Comparison of ENCODE assay signal across 13 cellular contexts in the genomic region with DNA sequence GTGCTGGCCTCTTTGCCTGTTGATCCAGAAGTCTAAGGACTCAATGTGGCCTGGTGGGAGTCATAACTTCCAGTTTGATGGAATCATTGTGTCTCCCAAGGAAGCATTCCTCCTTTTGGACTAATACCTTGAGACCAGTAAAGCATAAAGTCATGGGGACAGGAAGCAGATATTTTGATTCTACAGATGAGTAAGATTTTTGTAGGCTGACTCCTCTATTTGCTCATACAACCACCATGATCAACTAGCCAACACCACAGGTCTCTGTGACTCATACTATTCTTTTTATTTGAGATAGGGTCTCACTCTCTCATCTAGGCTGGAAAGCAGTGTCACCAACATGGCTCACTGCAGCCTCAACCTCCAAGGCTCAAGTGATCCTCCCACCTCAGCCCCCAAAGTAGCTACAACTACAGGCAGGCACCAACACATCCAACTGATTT. TPM values are rescaled to one million over a fixed set of nuclear protein-coding genes. Genes with fewer than 3 reads are reported as not detected.
DNase-seq lines count a peak whose midpoint lies in the region; ATAC-seq lines count a peak whose summit lies in the region.
"Had no signal": no experiment of that assay in that cellular context is flagged by ENCODE, and none has a peak within 500 bp of the region (broad histone marks: within the 10 kb centered on the region; RNA-seq: fewer than 3 reads in every experiment).

No MANE protein-coding gene starts in this region.

- peak overlapping the region; percentile 87 for H3K27ac Mint-ChIP-seq in activated T-helper 2 cell treated with anti-CD3 and anti-CD28 coated beads, Interferon-gamma antibody, Interleukin-2, Interleukin-4, amounts not matched to agents 10 μg/mL and 5 μg/mL and 100 μg/mL, durations not matched to agents 14 hours and 24 hours and 36 hours
- H3K27ac Mint-ChIP-seq: activated naive CD8-positive, alpha-beta T cell treated with anti-CD3 and anti-CD28 coated beads, Interleukin-2, amount 10 ng/mL, durations not matched to agents 7 days and 5 days had no signal

- peaks cover 68% of the 10 kb centered on the region for H3K4me1 Mint-ChIP-seq in activated T-helper 2 cell treated with anti-CD3 and anti-CD28 coated beads, Interferon-gamma antibody, Interleukin-2, Interleukin-4, amounts not matched to agents 10 μg/mL and 5 μg/mL and 100 μg/mL, durations not matched to agents 14 hours and 24 hours and 36 hours (ENCODE audit: low read depth)

- H3K36me3 Mint-ChIP-seq in activated T-helper 2 cell treated with anti-CD3 and anti-CD28 coated beads, Interferon-gamma antibody, Interleukin-2, Interleukin-4, amounts not matched to agents 10 μg/mL and 5 μg/mL and 100 μg/mL, durations not matched to agents 14 hours and 24 hours and 36 hours (ENCODE audit: low read depth): peaks cover 4% of the 10 kb centered on the region
- H3K36me3 Mint-ChIP-seq: activated naive CD8-positive, alpha-beta T cell treated with anti-CD3 and anti-CD28 coated beads, Interleukin-2, amount 10 ng/mL, durations not matched to agents 7 days and 5 days had no signal

- DNase-seq in EL (peak; percentile 85), iris pigment epithelial cell (ENCODE audit: low read depth) (peak; percentile 81), NCI-H748 treated with DMSO at 0.1 percent for 48 hours (lab: John Stamatoyannopoulos, UW) (no peak), NCI-H1930 (lab: John Stamatoyannopoulos, UW) (no peak)
- DNase-seq in activated T-helper 2 cell treated with anti-CD3 and anti-CD28 coated beads, Interferon-gamma antibody, Interleukin-2, Interleukin-4, amounts not matched to agents 10 μg/mL and 5 μg/mL and 100 μg/mL, durations not matched to agents 14 hours and 24 hours and 36 hours (ENCODE audit: low spot score): no peak
- DNase-seq: activated naive CD8-positive, alpha-beta T cell treated with anti-CD3 and anti-CD28 coated beads, Interleukin-2, amount 10 ng/mL, durations not matched to agents 7 days and 5 days; KBM-7; NCI-H2171; uterus; WERI-Rb-1 had no signal

- intact Hi-C loops in activated T-helper 2 cell treated with anti-CD3 and anti-CD28 coated beads, Interferon-gamma antibody, Interleukin-2, Interleukin-4, amounts not matched to agents 10 μg/mL and 5 μg/mL and 100 μg/mL, durations not matched to agents 14 hours and 24 hours and 36 hours (cut with micrococcal nuclease): loop anchor here (1.0 to 10.0 kb wide), 3 partner anchors 330 to 427 kb away; no protein-coding TSS in a partner anchor

- H3K9me3 Mint-ChIP-seq in activated T-helper 2 cell treated with anti-CD3 and anti-CD28 coated beads, Interferon-gamma antibody, Interleukin-2, Interleukin-4, amounts not matched to agents 10 μg/mL and 5 μg/mL and 100 μg/mL, durations not matched to agents 14 hours and 24 hours and 36 hours: no peaks in the 10 kb centered on the region
- H3K9me3 Mint-ChIP-seq: activated naive CD8-positive, alpha-beta T cell treated with anti-CD3 and anti-CD28 coated beads, Interleukin-2, amount 10 ng/mL, durations not matched to agents 7 days and 5 days had no signal

- no peaks in the 10 kb centered on the region for H3K27me3 Mint-ChIP-seq in activated T-helper 2 cell treated with anti-CD3 and anti-CD28 coated beads, Interferon-gamma antibody, Interleukin-2, Interleukin-4, amounts not matched to agents 10 μg/mL and 5 μg/mL and 100 μg/mL, durations not matched to agents 14 hours and 24 hours and 36 hours (ENCODE audit: low read depth)

- H3K4me3 Mint-ChIP-seq in activated T-helper 2 cell treated with anti-CD3 and anti-CD28 coated beads, Interferon-gamma antibody, Interleukin-2, Interleukin-4, amounts not matched to agents 10 μg/mL and 5 μg/mL and 100 μg/mL, durations not matched to agents 14 hours and 24 hours and 36 hours (ENCODE audit: low read depth): peak overlapping the region; percentile 59
- H3K4me3 Mint-ChIP-seq: activated naive CD8-positive, alpha-beta T cell treated with anti-CD3 and anti-CD28 coated beads, Interleukin-2, amount 10 ng/mL, durations not matched to agents 7 days and 5 days had no signal

- peak; percentile 55 for ATAC-seq in HG02981 (IDR thresholded peaks at IDR 0.05; ENCODE audit: unreplicated experiment)
- no peak for ATAC-seq in HG03469 (IDR thresholded peaks at IDR 0.05; ENCODE audit: unreplicated experiment)
- ATAC-seq: sciatic nerve had no signal

RNA-seq across cellular contexts. Expression of gene MT2A, which starts 6.2 kb away (rescaled TPM):
- 827 and 878 TPM in 2 replicates for total RNA-seq in activated T-helper 2 cell treated with anti-CD3 and anti-CD28 coated beads, Interferon-gamma antibody, Interleukin-2, Interleukin-4, amounts not matched to agents 10 μg/mL and 5 μg/mL and 100 μg/mL, durations not matched to agents 14 hours and 24 hours and 36 hours

RNA-seq across cellular contexts. Expression of gene MT1E, which starts 11.0 kb away (rescaled TPM):
- 181 and 184 TPM in 2 replicates for total RNA-seq in activated T-helper 2 cell treated with anti-CD3 and anti-CD28 coated beads, Interferon-gamma antibody, Interleukin-2, Interleukin-4, amounts not matched to agents 10 μg/mL and 5 μg/mL and 100 μg/mL, durations not matched to agents 14 hours and 24 hours and 36 hours

RNA-seq across cellular contexts. Expression of gene MT1M, which starts 17.9 kb away (rescaled TPM):
- not detected in 2 replicates for total RNA-seq in activated T-helper 2 cell treated with anti-CD3 and anti-CD28 coated beads, Interferon-gamma antibody, Interleukin-2, Interleukin-4, amounts not matched to agents 10 μg/mL and 5 μg/mL and 100 μg/mL, durations not matched to agents 14 hours and 24 hours and 36 hours
- total RNA-seq: activated naive CD8-positive, alpha-beta T cell treated with anti-CD3 and anti-CD28 coated beads, Interleukin-2, amount 10 ng/mL, durations not matched to agents 7 days and 5 days had no signal

RNA-seq across cellular contexts. Expression of gene MT1A, which starts 23.9 kb away (rescaled TPM):
- total RNA-seq in activated T-helper 2 cell treated with anti-CD3 and anti-CD28 coated beads, Interferon-gamma antibody, Interleukin-2, Interleukin-4, amounts not matched to agents 10 μg/mL and 5 μg/mL and 100 μg/mL, durations not matched to agents 14 hours and 24 hours and 36 hours: 7.6 and 8.3 TPM in 2 replicates
- total RNA-seq: activated naive CD8-positive, alpha-beta T cell treated with anti-CD3 and anti-CD28 coated beads, Interleukin-2, amount 10 ng/mL, durations not matched to agents 7 days and 5 days had no signal

RNA-seq across cellular contexts. Expression of gene MT3, which starts 25.2 kb away (rescaled TPM):
- total RNA-seq in activated T-helper 2 cell treated with anti-CD3 and anti-CD28 coated beads, Interferon-gamma antibody, Interleukin-2, Interleukin-4, amounts not matched to agents 10 μg/mL and 5 μg/mL and 100 μg/mL, durations not matched to agents 14 hours and 24 hours and 36 hours: 7.5 and 7.9 TPM in 2 replicates
- total RNA-seq: uterus had no signal

Comparison
In these comparisons a context has a peak if more than half of its experiments do, and no peak if none do; other contexts are left out.
1. DNase-seq: peak in EL (single experiment) and iris pigment epithelial cell (single experiment); none in activated T-helper 2 cell treated with anti-CD3 and anti-CD28 coated beads, Interferon-gamma antibody, Interleukin-2, Interleukin-4, amounts not matched to agents 10 μg/mL and 5 μg/mL and 100 μg/mL, durations not matched to agents 14 hours and 24 hours and 36 hours (single experiment), NCI-H748 treated with DMSO at 0.1 percent for 48 hours (single experiment) and NCI-H1930 (0 of 2).